In genomic region chr20:58708246-58708931, GRCh38 we compare ENCODE assay signal across 21 cellular contexts. TPM values are rescaled to one million over a fixed set of nuclear protein-coding genes. Genes with fewer than 3 reads are reported as not detected.
DNase-seq lines count a peak whose midpoint lies in the region; ATAC-seq and TF ChIP-seq lines count a peak whose summit lies in the region.
"Had no signal": no experiment of that assay in that cellular context is flagged by ENCODE, and none has a peak within 500 bp of the region (broad histone marks: within the 10 kb centered on the region; RNA-seq: fewer than 3 reads in every experiment).

No MANE protein-coding gene starts in this region.

- 91% methylated on average over 28 of the region's 28 CpGs for WGBS in right cardiac atrium
- 84% methylated on average over 18 of the region's 28 CpGs for WGBS in prostate gland

- no peaks in the 10 kb centered on the region for H3K4me1 ChIP-seq in right cardiac atrium (ENCODE audit: control insufficient read depth, insufficient read depth, low read length)
- H3K4me1 ChIP-seq in prostate gland (replicated peaks), result no peaks in the 10 kb centered on the region

- H3K4me3 ChIP-seq in NB4 (ENCODE audit: low read depth, low read length) (no peak overlapping the region), right cardiac atrium (ENCODE audit: low read length) (no peak overlapping the region), prostate gland (no peak overlapping the region)
- H3K4me3 ChIP-seq: K562 had no signal

- H3K9me3 ChIP-seq in right cardiac atrium (ENCODE audit: control insufficient read depth, low read length) (no peaks in the 10 kb centered on the region), prostate gland (no peaks in the 10 kb centered on the region)

- H3K27ac ChIP-seq in right cardiac atrium (ENCODE audit: low read length) (no peak overlapping the region), prostate gland (no peak overlapping the region)
- H3K27ac ChIP-seq: 22Rv1 had no signal

- H3K36me3 ChIP-seq in prostate gland, result no peaks in the 10 kb centered on the region

- TF ChIP-seq CTCF in NB4 (IDR thresholded peaks at IDR 0.05; ENCODE audit: low read depth, low read length) (no peak), prostate gland (IDR thresholded peaks at IDR 0.05) (no peak)

- H3K27me3 ChIP-seq in right cardiac atrium (ENCODE audit: control insufficient read depth, insufficient read depth), result no peaks in the 10 kb centered on the region
- H3K27me3 ChIP-seq in prostate gland (replicated peaks; ENCODE audit: insufficient read depth), result no peaks in the 10 kb centered on the region

- ATAC-seq in right cardiac atrium, result no peak
- ATAC-seq: effector memory CD8-positive, alpha-beta T cell; HCT116; K562 had no signal

- intact Hi-C loops in right cardiac atrium (cut with DNase I), result no loop called here
- intact Hi-C loops in prostate gland (cut with DNase I), result no loop called here

- peak; percentile 55 for DNase-seq in DMS 273 (lab: John Stamatoyannopoulos, UW; ENCODE audit: unreplicated experiment)
- DNase-seq in DMS 273 treated with DMSO at 0.1 percent for 48 hours (lab: John Stamatoyannopoulos, UW), result no peak
- peak; percentile 0 for DNase-seq in NB4 (ENCODE audit: low read depth)
- peak in 2 of 3 donors; percentile 8 to 32 for DNase-seq in right cardiac atrium
- DNase-seq in prostate gland (ENCODE audit: low spot score), result peak; percentile 2
- no peak for DNase-seq in DMS53 (lab: John Stamatoyannopoulos, UW)
- DNase-seq in NCI-H2227 (lab: John Stamatoyannopoulos, UW; ENCODE audit: unreplicated experiment), result no peak
- DNase-seq in occipital lobe (lab: John Stamatoyannopoulos, UW), result no peak
- DNase-seq: C1 segment of cervical spinal cord; DND-41; mammary epithelial cell; NCI-H226; NK-92 treated with Interleukin-12 subunit alpha and Interleukin-12 subunit beta, amount 100 ng/mL, for 24 hours; SIG-M5; small intestine; stimulated activated naive CD4-positive, alpha-beta T cell treated with Interleukin-2 at 50 U/mL for 16 hours; T1000 had no signal

- TF ChIP-seq POLR2A in NB4 (IDR thresholded peaks at IDR 0.05; ENCODE audit: extremely low read depth, insufficient read length) (no peak), prostate gland (IDR thresholded peaks at IDR 0.05) (no peak)

RNA-seq across cellular contexts. Expression of gene NPEPL1, which starts 15.8 kb away (rescaled TPM):
- total RNA-seq in right cardiac atrium, result 10 to 100 TPM; 22.0 to 28.8 (median 23.0) TPM
- polyA plus RNA-seq in right cardiac atrium, result 26.1 TPM
- 10 to 100 TPM; 25.7 to 63.1 TPM for total RNA-seq in prostate gland
- 7.5 TPM for total RNA-seq in occipital lobe

RNA-seq across cellular contexts. Expression of gene STX16, which starts 57.3 kb away (rescaled TPM):
- total RNA-seq in right cardiac atrium (10 to 100 TPM; 28.0 to 35.0 (median 33.3) TPM), prostate gland (100 to 1,000 TPM in 1 of 2 donors, 10 to 100 TPM in 1; 34.3 to 115 TPM), occipital lobe (33.2 TPM)
- 28.8 TPM for polyA plus RNA-seq in right cardiac atrium

Comparison
In these comparisons a context has a peak if more than half of its experiments do, and no peak if none do; other contexts are left out.
1. DNase-seq: peak in DMS 273 (single experiment), NB4 (single experiment), right cardiac atrium (2 of 3) and prostate gland (single experiment); none in DMS 273 treated with DMSO at 0.1 percent for 48 hours (single experiment), DMS53 (single experiment), NCI-H2227 (single experiment) and occipital lobe (single experiment).